Comparison of ENCODE assay signal across 10 cellular contexts in genomic region chr5:174837919-174838902, GRCh38.
DNase-seq lines count a peak whose midpoint lies in the region; ATAC-seq, FAIRE-seq and TF ChIP-seq lines count a peak whose summit lies in the region.
"Had no signal": no experiment of that assay in that cellular context is flagged by ENCODE, and none has a peak within 500 bp of the region (broad histone marks: within the 10 kb centered on the region; RNA-seq: fewer than 3 reads in every experiment).

No MANE protein-coding gene starts in this region.

- RAD21 ChIA-PET in HCT116 (lab: Charles Lee; ENCODE audit: low non-redundant PET in 1 of 2, low total read pairs in 2 of 2, uncharacterized antibody in 2 of 2, unreplicated experiment in 2 of 2), result interaction anchor here in 1 of 2 experiments (0.6 kb wide), 1 partner anchor 41 kb away, joined by 3 read pairs; no protein-coding TSS in a partner anchor

- no peaks in the 10 kb centered on the region for H3K79me2 ChIP-seq in HCT116 (ENCODE audit: insufficient read depth, low read length)

- H3K36me3 ChIP-seq in HCT116 (ENCODE audit: control insufficient read depth in 1 of 2, insufficient read depth in 2 of 2, low read length in 2 of 2), result no peaks in the 10 kb centered on the region
- H3K36me3 ChIP-seq in RWPE2 (ENCODE audit: low read depth), result no peaks in the 10 kb centered on the region
- H3K36me3 ChIP-seq in small intestine (ENCODE audit: control insufficient read depth in 2 of 2, insufficient read depth in 2 of 2, low read length in 2 of 2), result no peaks in the 10 kb centered on the region
- H3K36me3 ChIP-seq: heart right ventricle had no signal

- no peak for FAIRE-seq in small intestine (lab: Jason Lieb, UNC)

- peak; percentile 29 to 66 (median 56); a peak in 5 of 6 replicates for TF ChIP-seq CTCF in HCT116 (IDR thresholded peaks at IDR 0.05 in 2 of 3, conservative IDR thresholded peaks at IDR 0.05 in 1 of 3; ENCODE audit: borderline replicate concordance in 1 of 3, insufficient read depth in 1 of 3, low read depth in 2 of 3, low read length in 2 of 3)
- peak; percentile 90 for TF ChIP-seq CTCF in RWPE2 (IDR thresholded peaks at IDR 0.05; ENCODE audit: poor library complexity, severe bottlenecking)
- no peak for TF ChIP-seq CTCF in glutamatergic neuron (IDR thresholded peaks at IDR 0.05; ENCODE audit: partially characterized antibody, unreplicated experiment)

- peaks cover 2% of the 10 kb centered on the region for H3K9me3 Mint-ChIP-seq in glutamatergic neuron (ENCODE audit: unreplicated experiment)

- H3K36me3 Mint-ChIP-seq in glutamatergic neuron (ENCODE audit: unreplicated experiment), result no peaks in the 10 kb centered on the region

- peak; percentile 74 for ATAC-seq in HCT116
- peak; percentile 95 for ATAC-seq in RWPE2 (ENCODE audit: low read depth)
- no peak for ATAC-seq in HG02840 (IDR thresholded peaks at IDR 0.05; ENCODE audit: low FRiP score, unreplicated experiment)
- ATAC-seq: activated CD8-positive, alpha-beta T cell treated with anti-CD3 and anti-CD28 coated beads, Interleukin-2, amount 10 ng/mL, durations not matched to agents 7 days and 5 days had no signal

- H3K4me3 ChIP-seq in HCT116 (replicated peaks in 1 of 2; ENCODE audit: low read depth in 1 of 2, low read length in 2 of 2) (no peak overlapping the region), RWPE2 (ENCODE audit: severe bottlenecking) (no peak overlapping the region), small intestine (ENCODE audit: low read depth in 1 of 2, low read length in 2 of 2) (no peak overlapping the region)
- H3K4me3 ChIP-seq: heart right ventricle had no signal

- CTCF ChIA-PET in HCT116 (lab: Charles Lee), result interaction anchor here (1.1 to 1.3 kb wide), 2 partner anchors 61 to 126 kb away, joined by 3 read pairs; no protein-coding TSS in a partner anchor

- H3K27me3 Mint-ChIP-seq in glutamatergic neuron (ENCODE audit: unreplicated experiment), result peaks cover 5% of the 10 kb centered on the region

- H3K4me2 ChIP-seq in HCT116 (ENCODE audit: low read length), result peak overlapping the region; percentile 30; the same call in 1 of the 2 replicates

- peaks cover 5% of the 10 kb centered on the region for H3K4me1 Mint-ChIP-seq in glutamatergic neuron (ENCODE audit: low read depth, unreplicated experiment)

- H3K27ac Mint-ChIP-seq in glutamatergic neuron (ENCODE audit: unreplicated experiment), result no peak overlapping the region
- H3K27ac Mint-ChIP-seq: activated CD8-positive, alpha-beta T cell treated with anti-CD3 and anti-CD28 coated beads, Interleukin-2, amount 10 ng/mL, durations not matched to agents 7 days and 5 days had no signal

- peak; percentile 50 for TF ChIP-seq RAD21 in HCT116 (IDR thresholded peaks at IDR 0.05; ENCODE audit: low read depth)

- POLR2A ChIA-PET in HCT116 (lab: Charles Lee), result no interaction called here

- WGBS in small intestine, 3 donors, result 26 to 40% (median 35%) methylated on average over 8 of the region's 8 CpGs

- BruUV-seq in HCT116 (replicated peaks; lab: Mats Ljungman, UMichigan), result no TSS peak

- H3K9me3 ChIP-seq in HCT116 (ENCODE audit: control insufficient read depth in 1 of 2, insufficient read depth in 1 of 2, low read depth in 1 of 2, low read length in 2 of 2) (no peaks in the 10 kb centered on the region), RWPE2 (ENCODE audit: severe bottlenecking) (peaks cover 6% of the 10 kb centered on the region), small intestine (ENCODE audit: control insufficient read depth, low read depth) (no peaks in the 10 kb centered on the region)
- H3K9me3 ChIP-seq: heart right ventricle had no signal

- no peaks in the 10 kb centered on the region for H3K4me1 ChIP-seq in HCT116 (ENCODE audit: control insufficient read depth in 1 of 2, insufficient read depth in 2 of 2, low read length in 2 of 2)
- H3K4me1 ChIP-seq in RWPE2 (ENCODE audit: insufficient read depth, poor library complexity, severe bottlenecking), result peaks cover 12% of the 10 kb centered on the region
- H3K4me1 ChIP-seq in small intestine (ENCODE audit: control insufficient read depth in 2 of 2, insufficient read depth in 1 of 2, low read depth in 1 of 2, low read length in 1 of 2), result no peaks in the 10 kb centered on the region

- no peak overlapping the region for H3K27ac ChIP-seq in HCT116 (ENCODE audit: low read depth, low read length)
- peak overlapping the region; percentile 66 for H3K27ac ChIP-seq in RWPE2 (ENCODE audit: poor library complexity, severe bottlenecking)
- no peak overlapping the region for H3K27ac ChIP-seq in small intestine (ENCODE audit: low read depth in 1 of 2, low read length in 1 of 2)

- H3K27me3 ChIP-seq in HCT116 (ENCODE audit: insufficient read depth, low read length), result peaks cover 9% of the 10 kb centered on the region; the same call in 1 of the 2 replicates
- H3K27me3 ChIP-seq in RWPE2 (ENCODE audit: insufficient read depth, poor library complexity, severe bottlenecking), result no peaks in the 10 kb centered on the region
- no peaks in the 10 kb centered on the region for H3K27me3 ChIP-seq in small intestine (ENCODE audit: control insufficient read depth in 2 of 2, insufficient read depth in 2 of 2, low read length in 2 of 2)

- no peak overlapping the region for H3K9ac ChIP-seq in HCT116 (ENCODE audit: low read length)

- DNase-seq in HCT116 (ENCODE audit: low read depth, low spot score) (peak; percentile 16), RWPE2 (ENCODE audit: low spot score) (peak; percentile 78), glutamatergic neuron (peak; percentile 32), small intestine (peak; percentile 1), HCEC 1CT (no peak)
- DNase-seq in activated naive CD4-positive, alpha-beta T cell (lab: John Stamatoyannopoulos, UW), result no peak
- DNase-seq: activated CD8-positive, alpha-beta T cell treated with anti-CD3 and anti-CD28 coated beads, Interleukin-2, amount 10 ng/mL, durations not matched to agents 7 days and 5 days; heart right ventricle; stimulated activated CD4-positive, alpha-beta T cell treated with anti-CD3 and anti-CD28 coated beads, Interleukin-2, amount 100 ng/mL, for 48 hours had no signal

- TF ChIP-seq POLR2A in HCT116 (IDR thresholded peaks at IDR 0.05; ENCODE audit: borderline replicate concordance, extremely low read depth, insufficient read depth, insufficient read length), result no peak

- no peak overlapping the region for H2AFZ ChIP-seq in HCT116 (ENCODE audit: low read depth, low read length, poor library complexity, severe bottlenecking)

- no peak overlapping the region for H3K4me3 Mint-ChIP-seq in glutamatergic neuron (ENCODE audit: unreplicated experiment)
- H3K4me3 Mint-ChIP-seq: activated CD8-positive, alpha-beta T cell treated with anti-CD3 and anti-CD28 coated beads, Interleukin-2, amount 10 ng/mL, durations not matched to agents 7 days and 5 days had no signal

- peaks cover 2% of the 10 kb centered on the region; the same call in 1 of the 2 replicates for H3K9me2 ChIP-seq in HCT116 (ENCODE audit: insufficient read depth)

- no peaks in the 10 kb centered on the region for H4K20me1 ChIP-seq in HCT116 (ENCODE audit: insufficient read depth)

- intact Hi-C loops in HCT116 (cut with micrococcal nuclease), result loop anchor here (2.0 kb wide), 1 partner anchor 97 kb away; no protein-coding TSS in a partner anchor

TF ChIP-seq in HCT116, 20 proteins besides CTCF, POLR2A, EP300 and RAD21 (continues in another document):
- TF ChIP-seq REST (IDR thresholded peaks at IDR 0.05; ENCODE audit: low read depth) (no peak), ZNF274 (IDR thresholded peaks at IDR 0.05; ENCODE audit: low read depth, low read length) (no peak), SP1 (IDR thresholded peaks at IDR 0.05; ENCODE audit: low read depth) (no peak), TCF7L2 (IDR thresholded peaks at IDR 0.05; ENCODE audit: borderline replicate concordance, extremely low read depth, insufficient read depth, insufficient read length) (no peak), CEBPB (IDR thresholded peaks at IDR 0.05; ENCODE audit: low read depth) (no peak), YY1 (IDR thresholded peaks at IDR 0.05; ENCODE audit: extremely low read depth, insufficient replicate concordance, low read depth, low read length) (no peak), ELF1 (IDR thresholded peaks at IDR 0.05; ENCODE audit: borderline replicate concordance, low read depth) (no peak), FOSL1 (IDR thresholded peaks at IDR 0.05; ENCODE audit: low read depth) (no peak), SIN3A (IDR thresholded peaks at IDR 0.05; ENCODE audit: low read depth) (no peak)

Comparison
In these comparisons a context has a peak if more than half of its experiments do, and no peak if none do; other contexts are left out.
1. DNase-seq: peak in HCT116 (single experiment), RWPE2 (single experiment), glutamatergic neuron (single experiment) and small intestine (single experiment); none in activated naive CD4-positive, alpha-beta T cell (0 of 4) and HCEC 1CT (single experiment).